8 cellular contexts compared by ENCODE assay signal in the genomic region with DNA sequence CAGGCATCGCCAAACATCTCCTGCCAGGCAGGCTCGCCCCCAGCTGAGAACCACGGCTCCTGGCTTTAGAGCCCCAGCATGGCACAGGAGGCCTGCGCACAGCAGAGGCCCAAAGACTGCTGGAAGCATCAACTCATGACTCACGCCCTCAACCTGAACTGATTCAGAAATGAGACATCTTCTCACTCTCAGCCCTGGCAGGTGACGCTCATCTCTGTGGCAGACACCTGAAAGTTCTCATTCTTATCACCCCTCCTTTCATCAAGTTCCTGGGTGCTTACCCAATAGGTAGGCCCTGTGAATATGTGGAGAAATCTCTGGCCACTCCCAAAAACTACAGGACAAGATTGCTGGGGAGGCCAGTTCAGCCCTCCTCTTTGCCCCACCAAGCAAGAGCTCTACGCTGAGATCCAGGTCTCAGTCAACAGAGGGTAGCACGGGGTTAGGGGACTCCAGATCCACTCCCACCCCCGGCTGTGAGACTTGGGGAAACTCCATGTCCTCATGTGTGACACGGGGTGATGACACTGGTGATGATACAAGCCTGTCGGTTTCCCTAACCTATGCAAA. TPM values are rescaled to one million over a fixed set of nuclear protein-coding genes. Genes with fewer than 3 reads are reported as not detected.
A peak's percentile ranks its signal among the peaks of the same experiment; 100 is the strongest.
DNase-seq lines count a peak whose midpoint lies in the region; ATAC-seq and TF ChIP-seq lines count a peak whose summit lies in the region.

No MANE protein-coding gene starts in this region.

- H3K4me3 Mint-ChIP-seq in stimulated activated memory B cell treated with anti-CD40 and anti-IgM and Interleukin-4, amounts not matched to agents 10 μg/mL and 1 μg/mL and 100 μg/mL, for 72 hours: peak overlapping the region; percentile 78

- peak; percentile 88 for DNase-seq in activated CD4-positive, alpha-beta T cell treated with anti-CD3 and anti-CD28 coated beads for 48 hours
- DNase-seq in epithelial cell of prostate (ENCODE audit: low read depth, low spot score): peak; percentile 77
- DNase-seq in NCI-H524 treated with DMSO at 0.1 percent for 48 hours (lab: John Stamatoyannopoulos, UW): no peak
- DNase-seq in BE2C: no peak
- no peak for DNase-seq in stomach

- H3K27ac Mint-ChIP-seq in stimulated activated memory B cell treated with anti-CD40 and anti-IgM and Interleukin-4, amounts not matched to agents 10 μg/mL and 1 μg/mL and 100 μg/mL, for 72 hours: peak overlapping the region; percentile 94

- ATAC-seq in GM19025 (IDR thresholded peaks at IDR 0.05; ENCODE audit: low read depth, unreplicated experiment) (peak; percentile 49), HG03066 (IDR thresholded peaks at IDR 0.05; ENCODE audit: low read depth, unreplicated experiment) (peak; percentile 51)
- ATAC-seq in stimulated activated memory B cell treated with anti-CD40 and anti-IgM and Interleukin-4, amounts not matched to agents 10 μg/mL and 1 μg/mL and 100 μg/mL, for 72 hours: peak; percentile 74

- H3K36me3 Mint-ChIP-seq in stimulated activated memory B cell treated with anti-CD40 and anti-IgM and Interleukin-4, amounts not matched to agents 10 μg/mL and 1 μg/mL and 100 μg/mL, for 72 hours: peaks cover 24% of the 10 kb centered on the region

- no peak for TF ChIP-seq POLR2A in stomach (IDR thresholded peaks at IDR 0.05)

- H3K4me1 Mint-ChIP-seq in stimulated activated memory B cell treated with anti-CD40 and anti-IgM and Interleukin-4, amounts not matched to agents 10 μg/mL and 1 μg/mL and 100 μg/mL, for 72 hours: peaks cover 95% of the 10 kb centered on the region

- no peak for TF ChIP-seq EP300 in stomach (IDR thresholded peaks at IDR 0.05)

- no peaks in the 10 kb centered on the region for H3K9me3 ChIP-seq in BE2C
- H3K9me3 ChIP-seq in stomach: no peaks in the 10 kb centered on the region

- WGBS in stomach, 5 donors: 76 to 94% (median 85%) methylated on average over 8 to 11 of the region's 11 CpGs

- H3K36me3 ChIP-seq in BE2C: no peaks in the 10 kb centered on the region
- no peaks in the 10 kb centered on the region for H3K36me3 ChIP-seq in stomach

- H3K27me3 ChIP-seq in BE2C (peaks cover 4% of the 10 kb centered on the region), stomach (no peaks in the 10 kb centered on the region)

- H3K27ac ChIP-seq in epithelial cell of prostate (peak overlapping the region; percentile 71), stomach (peak overlapping the region in 2 of 5 donors; percentile 30 to 71)

- intact Hi-C loops in stomach (cut with DNase I; ENCODE audit: low total_unique reads): no loop called here

- H3K4me1 ChIP-seq in BE2C: no peaks in the 10 kb centered on the region
- H3K4me1 ChIP-seq in stomach: peaks cover 39 to 96% (median 55%) of the 10 kb centered on the region in 4 donors

- no peak overlapping the region for H3K4me3 ChIP-seq in BE2C (ENCODE audit: low read depth, low read length)
- H3K4me3 ChIP-seq in stomach: no peak overlapping the region

- H3K27me3 Mint-ChIP-seq in stimulated activated memory B cell treated with anti-CD40 and anti-IgM and Interleukin-4, amounts not matched to agents 10 μg/mL and 1 μg/mL and 100 μg/mL, for 72 hours: no peaks in the 10 kb centered on the region

- TF ChIP-seq CTCF in BE2C (IDR thresholded peaks at IDR 0.05; ENCODE audit: low read depth, low read length) (no peak), stomach (IDR thresholded peaks at IDR 0.05) (no peak)

- no peaks in the 10 kb centered on the region for H3K9me3 Mint-ChIP-seq in stimulated activated memory B cell treated with anti-CD40 and anti-IgM and Interleukin-4, amounts not matched to agents 10 μg/mL and 1 μg/mL and 100 μg/mL, for 72 hours

RNA-seq across cellular contexts. Expression of a gene that starts 11.3 kb away (rescaled TPM):
- not detected for polyA plus RNA-seq in BE2C (2012; ENCODE audit: insufficient read depth, insufficient read length, low read depth)
- total RNA-seq in stomach: 10 to 100 TPM in 4 of 5 donors, 1 to 10 TPM in 1; 7.0 to 31.9 (median 11.4) TPM
- polyA plus RNA-seq in stomach: 1 to 10 TPM; 1.4 to 6.3 (median 3.2) TPM

Comparison
In these comparisons a context has a peak if more than half of its experiments do, and no peak if none do; other contexts are left out.
1. DNase-seq: peak in activated CD4-positive, alpha-beta T cell treated with anti-CD3 and anti-CD28 coated beads for 48 hours (single experiment) and epithelial cell of prostate (single experiment); none in NCI-H524 treated with DMSO at 0.1 percent for 48 hours (single experiment), BE2C (single experiment) and stomach (single experiment).
2. Peak in every context shown above with its lines, with median percentiles within 50 percentile points of each other: ATAC-seq.